Comparison of ENCODE assay signal across 8 cellular contexts in the genomic region with DNA sequence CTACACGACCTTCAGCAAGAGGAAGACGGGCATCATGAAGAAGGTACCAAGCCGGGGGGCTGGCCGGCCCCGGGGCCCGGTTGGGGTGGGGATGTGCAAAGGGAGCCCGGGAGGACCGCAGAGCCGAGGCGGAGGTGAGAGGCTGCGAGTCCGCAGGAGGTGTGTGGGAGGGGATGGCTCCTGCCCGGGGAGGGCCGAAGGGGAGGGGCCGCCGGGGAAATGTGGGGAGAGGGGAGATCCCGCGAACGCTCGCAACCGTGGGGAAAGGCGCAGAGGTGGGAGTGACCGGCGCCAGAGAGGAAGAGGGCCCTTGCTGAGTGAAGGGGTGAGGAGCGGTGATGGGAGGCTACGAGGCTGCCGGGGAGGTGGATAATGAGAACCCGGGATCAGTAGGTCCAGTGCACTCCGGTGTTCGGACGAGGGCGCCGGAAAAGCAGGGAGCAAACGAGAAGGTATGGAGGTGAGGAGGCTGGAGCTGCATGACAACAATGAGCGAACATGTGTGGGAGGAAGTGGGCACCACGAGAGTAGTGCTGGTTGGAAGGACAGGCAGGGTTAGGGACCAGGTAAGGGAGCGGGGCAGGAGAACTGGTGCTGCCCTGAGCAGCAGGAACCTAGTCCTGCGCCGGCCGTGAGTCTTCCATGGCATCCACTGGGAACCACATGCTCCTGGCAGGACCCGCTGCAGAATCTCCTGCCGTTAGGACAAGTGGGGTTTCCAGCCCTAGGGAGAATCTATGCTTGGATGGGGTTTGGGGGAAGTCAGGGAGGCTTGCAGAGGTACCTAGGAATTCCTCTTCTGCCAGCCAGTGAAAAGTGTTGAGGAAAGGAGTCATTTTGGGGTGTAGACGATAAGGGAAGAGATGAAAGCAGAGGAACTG. TPM values are rescaled to one million over a fixed set of nuclear protein-coding genes. Genes with fewer than 3 reads are reported as not detected.
DNase-seq lines count a peak whose midpoint lies in the region; ATAC-seq and TF ChIP-seq lines count a peak whose summit lies in the region.

No MANE protein-coding gene starts in this region.

- H3K36me3 ChIP-seq in GM06990 (ENCODE audit: control insufficient read depth, insufficient read depth, low read length), result peaks cover 14% of the 10 kb centered on the region

- no peak for TF ChIP-seq CTCF in GM06990 (IDR thresholded peaks at IDR 0.05; ENCODE audit: insufficient read depth, low read length, poor library complexity, severe bottlenecking)
- TF ChIP-seq CTCF in activated CD8-positive, alpha-beta T cell treated with anti-CD3 and anti-CD28 coated beads for 36 hours (IDR thresholded peaks at IDR 0.05), result no peak

- DNase-seq in GM06990 (ENCODE audit: extremely low read depth, insufficient read length), result peak; percentile 59
- DNase-seq in NCI-H146 (lab: John Stamatoyannopoulos, UW), result peak; percentile 76
- peak; percentile 65 for DNase-seq in activated CD8-positive, alpha-beta T cell treated with anti-CD3 and anti-CD28 coated beads for 36 hours
- DNase-seq in effector memory CD8-positive, alpha-beta T cell, result peak; percentile 17 to 26 (median 19)
- DNase-seq in midbrain (lab: John Stamatoyannopoulos, UW), result peak; percentile 25
- peak; percentile 9 to 26 for DNase-seq in stimulated activated CD8-positive, alpha-beta memory T cell treated with anti-CD3 and anti-CD28 coated beads, Interleukin-4, amount 100 ng/mL, for 4 hours (ENCODE audit: low read depth in 2 of 2, low spot score in 1 of 2)

- no peak for ATAC-seq in activated CD8-positive, alpha-beta T cell treated with anti-CD3 and anti-CD28 coated beads for 36 hours
- ATAC-seq in effector memory CD8-positive, alpha-beta T cell (replicated peaks), result no peak
- ATAC-seq in GM18520 (IDR thresholded peaks at IDR 0.05; ENCODE audit: unreplicated experiment), result no peak
- ATAC-seq in GM21528 (IDR thresholded peaks at IDR 0.05; ENCODE audit: low FRiP score, unreplicated experiment), result no peak

- H3K36me3 Mint-ChIP-seq in activated CD8-positive, alpha-beta T cell treated with anti-CD3 and anti-CD28 coated beads for 36 hours (ENCODE audit: low read depth), result peaks cover 29% of the 10 kb centered on the region
- H3K36me3 Mint-ChIP-seq in effector memory CD8-positive, alpha-beta T cell (ENCODE audit: insufficient read depth), result peaks cover 54% of the 10 kb centered on the region

- POLR2A ChIA-PET in activated CD8-positive, alpha-beta T cell treated with anti-CD3 and anti-CD28 coated beads for 36 hours (lab: Charles Lee), result interaction anchor here (0.6 to 1.9 kb wide), 8 partner anchors 8 to 308 kb away, joined by 3 to 8 read pairs (median 4); a partner anchor contains a TSS

- no peaks in the 10 kb centered on the region for H3K27me3 ChIP-seq in GM06990 (replicated peaks; ENCODE audit: control insufficient read depth, insufficient read depth, low read length)

- peak overlapping the region; percentile 90 for H3K27ac Mint-ChIP-seq in activated CD8-positive, alpha-beta T cell treated with anti-CD3 and anti-CD28 coated beads for 36 hours
- peak overlapping the region; percentile 89 to 96 for H3K27ac Mint-ChIP-seq in effector memory CD8-positive, alpha-beta T cell

- intact Hi-C loops in activated CD8-positive, alpha-beta T cell treated with anti-CD3 and anti-CD28 coated beads for 36 hours (cut with micrococcal nuclease), result loop anchor here (5.0 kb wide), 1 partner anchor 55 kb away; a partner anchor contains a TSS

- peak overlapping the region; percentile 93 for H3K4me3 Mint-ChIP-seq in activated CD8-positive, alpha-beta T cell treated with anti-CD3 and anti-CD28 coated beads for 36 hours
- peak overlapping the region; percentile 87 to 88 for H3K4me3 Mint-ChIP-seq in effector memory CD8-positive, alpha-beta T cell

- no peaks in the 10 kb centered on the region for H3K27me3 Mint-ChIP-seq in activated CD8-positive, alpha-beta T cell treated with anti-CD3 and anti-CD28 coated beads for 36 hours
- no peaks in the 10 kb centered on the region for H3K27me3 Mint-ChIP-seq in effector memory CD8-positive, alpha-beta T cell

- CTCF ChIA-PET in activated CD8-positive, alpha-beta T cell treated with anti-CD3 and anti-CD28 coated beads for 36 hours (lab: Charles Lee), result interaction anchor here (0.6 to 1.7 kb wide), 7 partner anchors 8 to 481 kb away, joined by 3 to 5 read pairs (median 4); a partner anchor contains a TSS

- no peaks in the 10 kb centered on the region for H3K9me3 Mint-ChIP-seq in activated CD8-positive, alpha-beta T cell treated with anti-CD3 and anti-CD28 coated beads for 36 hours
- no peaks in the 10 kb centered on the region for H3K9me3 Mint-ChIP-seq in effector memory CD8-positive, alpha-beta T cell

- H3K4me1 Mint-ChIP-seq in activated CD8-positive, alpha-beta T cell treated with anti-CD3 and anti-CD28 coated beads for 36 hours (ENCODE audit: low read depth), result peaks cover 38% of the 10 kb centered on the region
- H3K4me1 Mint-ChIP-seq in effector memory CD8-positive, alpha-beta T cell (ENCODE audit: low read depth in 2 of 2), result peaks cover 27 to 42% of the 10 kb centered on the region in 2 donors

- H3K4me3 ChIP-seq in GM06990 (replicated peaks; ENCODE audit: low read depth, low read length), result peak overlapping the region; percentile 90

RNA-seq across cellular contexts. Expression of a gene that starts 1.3 kb away (rescaled TPM):
- total RNA-seq in activated CD8-positive, alpha-beta T cell treated with anti-CD3 and anti-CD28 coated beads for 36 hours, result 10 to 100 TPM; 34.5 to 35.4 TPM

RNA-seq across cellular contexts. Expression of a gene that starts 9.6 kb away (rescaled TPM):
- 10 to 100 TPM; 38.8 to 43.1 TPM for total RNA-seq in activated CD8-positive, alpha-beta T cell treated with anti-CD3 and anti-CD28 coated beads for 36 hours

RNA-seq across cellular contexts. Expression of a gene that starts 56.9 kb away (rescaled TPM):
- total RNA-seq in activated CD8-positive, alpha-beta T cell treated with anti-CD3 and anti-CD28 coated beads for 36 hours, result 10 to 100 TPM; 86.2 to 86.5 TPM

Comparison
In these comparisons a context has a peak if more than half of its experiments do, and no peak if none do; other contexts are left out.
1. DNase-seq: peak in every context shown above with its lines; median percentile 76 in NCI-H146; 65 in activated CD8-positive, alpha-beta T cell treated with anti-CD3 and anti-CD28 coated beads for 36 hours; 59 in GM06990; 25 in midbrain; 19 in effector memory CD8-positive, alpha-beta T cell; 18 in stimulated activated CD8-positive, alpha-beta memory T cell treated with anti-CD3 and anti-CD28 coated beads, Interleukin-4, amount 100 ng/mL, for 4 hours.